1 cellular context compared by ENCODE assay signal in genomic region chrX:54481751-54482150, GRCh38.
TF ChIP-seq lines count a peak whose summit lies in the region.

No MANE protein-coding gene starts in this region.

TF ChIP-seq in GM23338, 12 proteins besides CTCF, POLR2A, EP300 and RAD21 (continued from another document):
- no peak for TF ChIP-seq REST (IDR thresholded peaks at IDR 0.05; ENCODE audit: unreplicated experiment)
- TF ChIP-seq ZNF331 (CRISPR knock-in tag; IDR thresholded peaks at IDR 0.05; ENCODE audit: low read depth), result no peak
- no peak for TF ChIP-seq ZNF462 (CRISPR knock-in tag; IDR thresholded peaks at IDR 0.05)
- no peak for TF ChIP-seq ETS1 (IDR thresholded peaks at IDR 0.05)
- no peak for TF ChIP-seq EZH2 (IDR thresholded peaks at IDR 0.05; ENCODE audit: low read depth, unreplicated experiment)
- TF ChIP-seq STAT1 (IDR thresholded peaks at IDR 0.05; ENCODE audit: unreplicated experiment), result no peak
- no peak for TF ChIP-seq ZNF114 (CRISPR knock-in tag; IDR thresholded peaks at IDR 0.05)
- TF ChIP-seq POLR2AphosphoS5 (IDR thresholded peaks at IDR 0.05; ENCODE audit: low read depth), result no peak
- no peak for TF ChIP-seq JUNB (IDR thresholded peaks at IDR 0.05; ENCODE audit: unreplicated experiment)
- TF ChIP-seq CREB1 (CRISPR knock-in tag; IDR thresholded peaks at IDR 0.05; ENCODE audit: low read depth), result no peak
